ENCODE assay signal across 1 cellular context in the genomic region with DNA sequence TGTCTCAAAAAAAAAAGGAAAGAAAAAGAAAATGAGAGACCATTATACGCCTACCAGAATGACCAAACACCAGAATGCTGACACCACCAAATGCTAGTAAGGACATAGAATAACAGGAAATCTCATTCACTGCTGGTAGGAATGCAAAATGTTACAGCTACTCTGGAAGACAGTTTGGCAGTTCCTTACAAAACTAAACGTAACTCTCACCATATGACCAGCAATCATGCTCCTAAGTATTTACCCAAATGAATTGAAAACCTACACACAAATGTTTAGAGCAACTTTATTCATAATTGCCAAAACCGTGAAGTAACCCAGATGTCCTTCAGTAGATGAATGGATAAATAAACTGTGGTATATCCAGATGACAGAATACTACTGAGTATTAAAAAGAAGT.
TF ChIP-seq lines count a peak whose summit lies in the region.

No MANE protein-coding gene starts in this region.

TF ChIP-seq in HepG2, 621 proteins besides CTCF, POLR2A, EP300 and RAD21 (continued from another document):
- TF ChIP-seq MAFK (conservative IDR thresholded peaks at IDR 0.05 in 1 of 2, IDR thresholded peaks at IDR 0.05 in 1 of 2; ENCODE audit: low read length in 2 of 2) (peak; percentile 26 to 69; a peak in 2 of 4 replicates), FOXC1 (CRISPR knock-in tag; IDR thresholded peaks at IDR 0.05; ENCODE audit: borderline replicate concordance) (no peak), SRSF1 (optimal IDR thresholded peaks at IDR 0.05; ENCODE audit: low read depth, low read length) (no peak), SUZ12 (IDR thresholded peaks at IDR 0.05; ENCODE audit: low read depth, low read length) (no peak), IRX3 (CRISPR knock-in tag; IDR thresholded peaks at IDR 0.05; ENCODE audit: borderline replicate concordance, low read depth) (no peak), ZNF20 (CRISPR knock-in tag; IDR thresholded peaks at IDR 0.05) (no peak), HNF4G (IDR thresholded peaks at IDR 0.05; ENCODE audit: borderline replicate concordance, low read depth, low read length) (no peak), HNF4G (CRISPR knock-in tag; IDR thresholded peaks at IDR 0.05; ENCODE audit: borderline replicate concordance, low read depth) (no peak), SMAD9 (CRISPR knock-in tag; IDR thresholded peaks at IDR 0.05) (no peak), TEAD3 (CRISPR knock-in tag; optimal IDR thresholded peaks at IDR 0.05; ENCODE audit: borderline replicate concordance) (peak; percentile 20), XBP1 (CRISPR knock-in tag; IDR thresholded peaks at IDR 0.05) (no peak), MAFF (IDR thresholded peaks at IDR 0.05; ENCODE audit: low read depth, low read length) (peak; percentile 42), FOXK1 (CRISPR knock-in tag; IDR thresholded peaks at IDR 0.05; ENCODE audit: borderline replicate concordance, low read depth) (no peak), ZNF546 (CRISPR knock-in tag; conservative IDR thresholded peaks at IDR 0.05) (no peak), ZNF251 (CRISPR knock-in tag; IDR thresholded peaks at IDR 0.05) (no peak), ZNF263 (CRISPR knock-in tag; IDR thresholded peaks at IDR 0.05) (no peak)
- TF ChIP-seq, protein P1, sequence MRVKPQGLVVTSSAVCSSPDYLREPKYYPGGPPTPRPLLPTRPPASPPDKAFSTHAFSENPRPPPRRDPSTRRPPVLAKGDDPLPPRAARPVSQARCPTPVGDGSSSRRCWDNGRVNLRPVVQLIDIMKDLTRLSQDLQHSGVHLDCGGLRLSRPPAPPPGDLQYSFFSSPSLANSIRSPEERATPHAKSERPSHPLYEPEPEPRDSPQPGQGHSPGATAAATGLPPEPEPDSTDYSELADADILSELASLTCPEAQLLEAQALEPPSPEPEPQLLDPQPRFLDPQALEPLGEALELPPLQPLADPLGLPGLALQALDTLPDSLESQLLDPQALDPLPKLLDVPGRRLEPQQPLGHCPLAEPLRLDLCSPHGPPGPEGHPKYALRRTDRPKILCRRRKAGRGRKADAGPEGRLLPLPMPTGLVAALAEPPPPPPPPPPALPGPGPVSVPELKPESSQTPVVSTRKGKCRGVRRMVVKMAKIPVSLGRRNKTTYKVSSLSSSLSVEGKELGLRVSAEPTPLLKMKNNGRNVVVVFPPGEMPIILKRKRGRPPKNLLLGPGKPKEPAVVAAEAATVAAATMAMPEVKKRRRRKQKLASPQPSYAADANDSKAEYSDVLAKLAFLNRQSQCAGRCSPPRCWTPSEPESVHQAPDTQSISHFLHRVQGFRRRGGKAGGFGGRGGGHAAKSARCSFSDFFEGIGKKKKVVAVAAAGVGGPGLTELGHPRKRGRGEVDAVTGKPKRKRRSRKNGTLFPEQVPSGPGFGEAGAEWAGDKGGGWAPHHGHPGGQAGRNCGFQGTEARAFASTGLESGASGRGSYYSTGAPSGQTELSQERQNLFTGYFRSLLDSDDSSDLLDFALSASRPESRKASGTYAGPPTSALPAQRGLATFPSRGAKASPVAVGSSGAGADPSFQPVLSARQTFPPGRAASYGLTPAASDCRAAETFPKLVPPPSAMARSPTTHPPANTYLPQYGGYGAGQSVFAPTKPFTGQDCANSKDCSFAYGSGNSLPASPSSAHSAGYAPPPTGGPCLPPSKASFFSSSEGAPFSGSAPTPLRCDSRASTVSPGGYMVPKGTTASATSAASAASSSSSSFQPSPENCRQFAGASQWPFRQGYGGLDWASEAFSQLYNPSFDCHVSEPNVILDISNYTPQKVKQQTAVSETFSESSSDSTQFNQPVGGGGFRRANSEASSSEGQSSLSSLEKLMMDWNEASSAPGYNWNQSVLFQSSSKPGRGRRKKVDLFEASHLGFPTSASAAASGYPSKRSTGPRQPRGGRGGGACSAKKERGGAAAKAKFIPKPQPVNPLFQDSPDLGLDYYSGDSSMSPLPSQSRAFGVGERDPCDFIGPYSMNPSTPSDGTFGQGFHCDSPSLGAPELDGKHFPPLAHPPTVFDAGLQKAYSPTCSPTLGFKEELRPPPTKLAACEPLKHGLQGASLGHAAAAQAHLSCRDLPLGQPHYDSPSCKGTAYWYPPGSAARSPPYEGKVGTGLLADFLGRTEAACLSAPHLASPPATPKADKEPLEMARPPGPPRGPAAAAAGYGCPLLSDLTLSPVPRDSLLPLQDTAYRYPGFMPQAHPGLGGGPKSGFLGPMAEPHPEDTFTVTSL (CRISPR knock-in tag; IDR thresholded peaks at IDR 0.05; ENCODE audit: borderline replicate concordance): no peak
- TF ChIP-seq, protein P2, sequence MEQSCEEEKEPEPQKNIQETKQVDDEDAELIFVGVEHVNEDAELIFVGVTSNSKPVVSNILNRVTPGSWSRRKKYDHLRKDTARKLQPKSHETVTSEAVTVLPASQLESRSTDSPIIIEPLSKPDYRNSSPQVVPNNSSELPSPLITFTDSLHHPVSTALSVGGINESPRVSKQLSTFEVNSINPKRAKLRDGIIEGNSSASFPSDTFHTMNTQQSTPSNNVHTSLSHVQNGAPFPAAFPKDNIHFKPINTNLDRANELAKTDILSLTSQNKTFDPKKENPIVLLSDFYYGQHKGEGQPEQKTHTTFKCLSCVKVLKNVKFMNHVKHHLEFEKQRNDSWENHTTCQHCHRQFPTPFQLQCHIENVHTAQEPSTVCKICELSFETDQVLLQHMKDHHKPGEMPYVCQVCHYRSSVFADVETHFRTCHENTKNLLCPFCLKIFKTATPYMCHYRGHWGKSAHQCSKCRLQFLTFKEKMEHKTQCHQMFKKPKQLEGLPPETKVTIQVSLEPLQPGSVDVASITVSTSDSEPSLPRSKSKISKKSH (CRISPR knock-in tag; IDR thresholded peaks at IDR 0.05; ENCODE audit: borderline replicate concordance): no peak
